1 cellular context compared by ENCODE assay signal in genomic region chr12:111775205-111776193, GRCh38.
TF ChIP-seq lines count a peak whose summit lies in the region.

No MANE protein-coding gene starts in this region.

TF ChIP-seq in HepG2, 621 proteins besides CTCF, POLR2A, EP300 and RAD21 (continued from another document and continues in another):
- TF ChIP-seq ZNF646 (CRISPR knock-in tag; IDR thresholded peaks at IDR 0.05) (no peak), ZSCAN31 (CRISPR knock-in tag; IDR thresholded peaks at IDR 0.05; ENCODE audit: low read depth) (no peak), LCORL (IDR thresholded peaks at IDR 0.05) (no peak), LCORL (CRISPR knock-in tag; IDR thresholded peaks at IDR 0.05) (0 out of 2 replicates have a peak, but pooled peaks have one; percentile 63), PRDM4 (CRISPR knock-in tag; IDR thresholded peaks at IDR 0.05; ENCODE audit: borderline replicate concordance) (no peak), FOSL2 (CRISPR knock-in tag; IDR thresholded peaks at IDR 0.05) (peak; percentile 36; the same call in 1 of the 2 replicates), SMAD3 (CRISPR knock-in tag; IDR thresholded peaks at IDR 0.05) (0 out of 2 replicates have a peak, but pooled peaks have one; percentile 21), DNMT1 (CRISPR knock-in tag; IDR thresholded peaks at IDR 0.05) (no peak), ZBTB7B (CRISPR knock-in tag; IDR thresholded peaks at IDR 0.05) (peak; percentile 28; the same call in 1 of the 2 replicates), NCOA2 (CRISPR knock-in tag; IDR thresholded peaks at IDR 0.05) (0 out of 2 replicates have a peak, but pooled peaks have one; percentile 28), ZFP82 (CRISPR knock-in tag; IDR thresholded peaks at IDR 0.05; ENCODE audit: borderline replicate concordance) (no peak), HNRNPL (IDR thresholded peaks at IDR 0.05; ENCODE audit: low read depth, low read length) (no peak), CENPBD1 (CRISPR knock-in tag; IDR thresholded peaks at IDR 0.05; ENCODE audit: borderline replicate concordance, low read depth) (no peak), KDM3A (CRISPR knock-in tag; IDR thresholded peaks at IDR 0.05; ENCODE audit: low read depth) (no peak), ZC3H4 (CRISPR knock-in tag; IDR thresholded peaks at IDR 0.05; ENCODE audit: borderline replicate concordance) (no peak), BCL6 (CRISPR knock-in tag; IDR thresholded peaks at IDR 0.05) (peak; percentile 61), RBM22 (optimal IDR thresholded peaks at IDR 0.05; ENCODE audit: low read length) (no peak), CREB1 (IDR thresholded peaks at IDR 0.05) (no peak), CREB1 (CRISPR knock-in tag; IDR thresholded peaks at IDR 0.05) (no peak; the same call in 1 of the 2 replicates), ELF1 (CRISPR knock-in tag; IDR thresholded peaks at IDR 0.05) (peak; percentile 41; the same call in 1 of the 2 replicates), EEA1 (CRISPR knock-in tag; IDR thresholded peaks at IDR 0.05; ENCODE audit: borderline replicate concordance) (no peak), FOXJ3 (CRISPR knock-in tag; IDR thresholded peaks at IDR 0.05; ENCODE audit: borderline replicate concordance) (peak; percentile 18; the same call in 1 of the 2 replicates), SMAD9 (CRISPR knock-in tag; IDR thresholded peaks at IDR 0.05) (no peak), TBX3 (IDR thresholded peaks at IDR 0.05; ENCODE audit: borderline replicate concordance) (no peak), TGIF2 (CRISPR knock-in tag; IDR thresholded peaks at IDR 0.05) (no peak), ZNF256 (CRISPR knock-in tag; conservative IDR thresholded peaks at IDR 0.05) (0 out of 2 replicates have a peak, but pooled peaks have one; percentile 42), CEBPZ (IDR thresholded peaks at IDR 0.05; ENCODE audit: low read length) (no peak), ZNF350 (CRISPR knock-in tag; IDR thresholded peaks at IDR 0.05; ENCODE audit: borderline replicate concordance, low read depth) (no peak), GATAD2A (CRISPR knock-in tag; IDR thresholded peaks at IDR 0.05) (peak; percentile 60), ZNF17 (CRISPR knock-in tag; IDR thresholded peaks at IDR 0.05) (no peak), ZBTB1 (CRISPR knock-in tag; IDR thresholded peaks at IDR 0.05; ENCODE audit: borderline replicate concordance) (no peak)
- TF ChIP-seq, protein P1, sequence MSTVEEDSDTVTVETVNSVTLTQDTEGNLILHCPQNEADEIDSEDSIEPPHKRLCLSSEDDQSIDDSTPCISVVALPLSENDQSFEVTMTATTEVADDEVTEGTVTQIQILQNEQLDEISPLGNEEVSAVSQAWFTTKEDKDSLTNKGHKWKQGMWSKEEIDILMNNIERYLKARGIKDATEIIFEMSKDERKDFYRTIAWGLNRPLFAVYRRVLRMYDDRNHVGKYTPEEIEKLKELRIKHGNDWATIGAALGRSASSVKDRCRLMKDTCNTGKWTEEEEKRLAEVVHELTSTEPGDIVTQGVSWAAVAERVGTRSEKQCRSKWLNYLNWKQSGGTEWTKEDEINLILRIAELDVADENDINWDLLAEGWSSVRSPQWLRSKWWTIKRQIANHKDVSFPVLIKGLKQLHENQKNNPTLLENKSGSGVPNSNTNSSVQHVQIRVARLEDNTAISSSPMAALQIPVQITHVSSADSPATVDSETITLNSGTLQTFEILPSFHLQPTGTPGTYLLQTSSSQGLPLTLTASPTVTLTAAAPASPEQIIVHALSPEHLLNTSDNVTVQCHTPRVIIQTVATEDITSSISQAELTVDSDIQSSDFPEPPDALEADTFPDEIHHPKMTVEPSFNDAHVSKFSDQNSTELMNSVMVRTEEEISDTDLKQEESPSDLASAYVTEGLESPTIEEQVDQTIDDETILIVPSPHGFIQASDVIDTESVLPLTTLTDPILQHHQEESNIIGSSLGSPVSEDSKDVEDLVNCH (CRISPR knock-in tag; IDR thresholded peaks at IDR 0.05) = no peak
- TF ChIP-seq, protein P2, sequence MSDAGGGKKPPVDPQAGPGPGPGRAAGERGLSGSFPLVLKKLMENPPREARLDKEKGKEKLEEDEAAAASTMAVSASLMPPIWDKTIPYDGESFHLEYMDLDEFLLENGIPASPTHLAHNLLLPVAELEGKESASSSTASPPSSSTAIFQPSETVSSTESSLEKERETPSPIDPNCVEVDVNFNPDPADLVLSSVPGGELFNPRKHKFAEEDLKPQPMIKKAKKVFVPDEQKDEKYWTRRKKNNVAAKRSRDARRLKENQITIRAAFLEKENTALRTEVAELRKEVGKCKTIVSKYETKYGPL (CRISPR knock-in tag; IDR thresholded peaks at IDR 0.05) = peak; percentile 76; the same call in 1 of the 2 replicates
- TF ChIP-seq, protein P3, sequence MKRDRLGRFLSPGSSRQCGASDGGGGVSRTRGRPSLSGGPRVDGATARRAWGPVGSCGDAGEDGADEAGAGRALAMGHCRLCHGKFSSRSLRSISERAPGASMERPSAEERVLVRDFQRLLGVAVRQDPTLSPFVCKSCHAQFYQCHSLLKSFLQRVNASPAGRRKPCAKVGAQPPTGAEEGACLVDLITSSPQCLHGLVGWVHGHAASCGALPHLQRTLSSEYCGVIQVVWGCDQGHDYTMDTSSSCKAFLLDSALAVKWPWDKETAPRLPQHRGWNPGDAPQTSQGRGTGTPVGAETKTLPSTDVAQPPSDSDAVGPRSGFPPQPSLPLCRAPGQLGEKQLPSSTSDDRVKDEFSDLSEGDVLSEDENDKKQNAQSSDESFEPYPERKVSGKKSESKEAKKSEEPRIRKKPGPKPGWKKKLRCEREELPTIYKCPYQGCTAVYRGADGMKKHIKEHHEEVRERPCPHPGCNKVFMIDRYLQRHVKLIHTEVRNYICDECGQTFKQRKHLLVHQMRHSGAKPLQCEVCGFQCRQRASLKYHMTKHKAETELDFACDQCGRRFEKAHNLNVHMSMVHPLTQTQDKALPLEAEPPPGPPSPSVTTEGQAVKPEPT (CRISPR knock-in tag; IDR thresholded peaks at IDR 0.05; ENCODE audit: low read depth) = no peak
- TF ChIP-seq, protein P4, sequence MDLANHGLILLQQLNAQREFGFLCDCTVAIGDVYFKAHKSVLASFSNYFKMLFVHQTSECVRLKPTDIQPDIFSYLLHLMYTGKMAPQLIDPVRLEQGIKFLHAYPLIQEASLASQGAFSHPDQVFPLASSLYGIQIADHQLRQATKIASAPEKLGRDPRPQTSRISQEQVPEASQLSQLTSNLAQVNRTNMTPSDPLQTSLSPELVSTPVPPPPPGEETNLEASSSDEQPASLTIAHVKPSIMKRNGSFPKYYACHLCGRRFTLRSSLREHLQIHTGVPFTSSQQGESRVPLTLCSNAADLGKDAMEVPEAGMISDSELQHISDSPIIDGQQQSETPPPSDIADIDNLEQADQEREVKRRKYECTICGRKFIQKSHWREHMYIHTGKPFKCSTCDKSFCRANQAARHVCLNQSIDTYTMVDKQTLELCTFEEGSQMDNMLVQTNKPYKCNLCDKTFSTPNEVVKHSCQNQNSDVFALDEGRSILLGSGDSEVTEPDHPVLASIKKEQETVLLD (CRISPR knock-in tag; IDR thresholded peaks at IDR 0.05; ENCODE audit: low read depth) = no peak
- TF ChIP-seq, protein P5, sequence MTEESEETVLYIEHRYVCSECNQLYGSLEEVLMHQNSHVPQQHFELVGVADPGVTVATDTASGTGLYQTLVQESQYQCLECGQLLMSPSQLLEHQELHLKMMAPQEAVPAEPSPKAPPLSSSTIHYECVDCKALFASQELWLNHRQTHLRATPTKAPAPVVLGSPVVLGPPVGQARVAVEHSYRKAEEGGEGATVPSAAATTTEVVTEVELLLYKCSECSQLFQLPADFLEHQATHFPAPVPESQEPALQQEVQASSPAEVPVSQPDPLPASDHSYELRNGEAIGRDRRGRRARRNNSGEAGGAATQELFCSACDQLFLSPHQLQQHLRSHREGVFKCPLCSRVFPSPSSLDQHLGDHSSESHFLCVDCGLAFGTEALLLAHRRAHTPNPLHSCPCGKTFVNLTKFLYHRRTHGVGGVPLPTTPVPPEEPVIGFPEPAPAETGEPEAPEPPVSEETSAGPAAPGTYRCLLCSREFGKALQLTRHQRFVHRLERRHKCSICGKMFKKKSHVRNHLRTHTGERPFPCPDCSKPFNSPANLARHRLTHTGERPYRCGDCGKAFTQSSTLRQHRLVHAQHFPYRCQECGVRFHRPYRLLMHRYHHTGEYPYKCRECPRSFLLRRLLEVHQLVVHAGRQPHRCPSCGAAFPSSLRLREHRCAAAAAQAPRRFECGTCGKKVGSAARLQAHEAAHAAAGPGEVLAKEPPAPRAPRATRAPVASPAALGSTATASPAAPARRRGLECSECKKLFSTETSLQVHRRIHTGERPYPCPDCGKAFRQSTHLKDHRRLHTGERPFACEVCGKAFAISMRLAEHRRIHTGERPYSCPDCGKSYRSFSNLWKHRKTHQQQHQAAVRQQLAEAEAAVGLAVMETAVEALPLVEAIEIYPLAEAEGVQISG (CRISPR knock-in tag; IDR thresholded peaks at IDR 0.05) = no peak
